ENCODE assay signal across 16 cellular contexts in the genomic region with DNA sequence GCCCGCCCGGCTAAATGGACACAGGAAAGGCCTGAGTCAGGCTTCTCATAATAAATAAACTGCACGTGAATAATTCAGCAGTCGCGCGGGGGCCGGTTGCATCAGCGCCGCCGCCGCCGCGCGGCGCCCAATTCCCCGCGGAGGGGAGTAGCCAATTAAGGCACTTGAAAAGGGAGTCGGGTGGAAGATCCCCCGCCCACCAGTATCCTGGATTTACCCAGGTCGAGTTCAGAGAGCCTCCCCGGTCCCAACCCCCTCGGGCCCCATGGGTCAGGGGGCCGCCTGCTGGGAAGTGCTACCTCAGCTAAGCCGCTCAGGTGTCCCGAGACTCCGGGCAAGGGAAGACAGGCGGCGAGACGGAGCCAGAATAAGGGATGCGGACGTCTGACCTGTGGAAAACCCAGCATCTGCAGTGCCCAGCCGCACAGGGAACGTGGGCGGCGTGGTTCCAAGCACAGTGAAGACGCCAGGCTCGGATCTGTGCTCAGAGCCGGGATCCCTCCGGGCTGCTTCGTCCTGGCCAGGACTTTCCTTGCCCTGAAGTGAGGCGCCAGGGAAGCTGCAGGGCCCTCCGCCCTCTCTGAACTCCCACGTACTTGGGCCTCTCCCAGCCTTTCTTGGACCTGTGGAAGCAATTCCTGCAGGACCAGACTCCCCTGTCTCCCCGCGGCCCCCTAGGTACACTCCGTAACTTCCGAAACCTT. TPM values are rescaled to one million over a fixed set of nuclear protein-coding genes. Genes with fewer than 3 reads are reported as not detected.
A peak's percentile ranks its signal among the peaks of the same experiment; 100 is the strongest.
DNase-seq lines count a peak whose midpoint lies in the region; ATAC-seq, FAIRE-seq and TF ChIP-seq lines count a peak whose summit lies in the region.
"Had no signal": no experiment of that assay in that cellular context is flagged by ENCODE, and none has a peak within 500 bp of the region (broad histone marks: within the 10 kb centered on the region; RNA-seq: fewer than 3 reads in every experiment).

No MANE protein-coding gene starts in this region.

- TF ChIP-seq CTCF in activated B cell treated with CpG ODN at 0.5 μM for 24 hours (IDR thresholded peaks at IDR 0.05): no peak

- H3K27me3 Mint-ChIP-seq in activated naive CD4-positive, alpha-beta T cell treated with anti-CD3 and anti-CD28 coated beads for 36 hours (ENCODE audit: low read depth): peaks cover 76% of the 10 kb centered on the region
- peaks cover 74% of the 10 kb centered on the region for H3K27me3 Mint-ChIP-seq in activated B cell treated with CpG ODN at 0.5 μM for 24 hours
- H3K27me3 Mint-ChIP-seq in stimulated activated naive B cell treated with anti-CD40 and anti-IgM and Interleukin-4, amounts not matched to agents 10 μg/mL and 1 μg/mL and 100 μg/mL, for 72 hours: peaks cover 84 to 92% of the 10 kb centered on the region in 2 donors

- no peak for ATAC-seq in activated B cell treated with CpG ODN at 0.5 μM for 24 hours (ENCODE audit: low read depth)
- no peak for ATAC-seq in stimulated activated naive B cell treated with anti-CD40 and anti-IgM and Interleukin-4, amounts not matched to agents 10 μg/mL and 1 μg/mL and 100 μg/mL, for 72 hours (replicated peaks)
- ATAC-seq: gastrocnemius medialis had no signal

- POLR2A ChIA-PET in activated B cell treated with CpG ODN at 0.5 μM for 24 hours (lab: Charles Lee): no interaction called here

- intact Hi-C loops in activated naive CD4-positive, alpha-beta T cell treated with anti-CD3 and anti-CD28 coated beads for 36 hours (cut with micrococcal nuclease): no loop called here
- intact Hi-C loops in activated B cell treated with CpG ODN at 0.5 μM for 24 hours (cut with micrococcal nuclease): loop anchor here (5.0 kb wide), 1 partner anchor 409 kb away; no protein-coding TSS in a partner anchor

- CTCF ChIA-PET in activated naive CD4-positive, alpha-beta T cell treated with anti-CD3 and anti-CD28 coated beads for 36 hours (lab: Charles Lee): interaction anchor here (0.6 to 8.8 kb wide), 3 partner anchors 21 to 184 kb away, joined by 3 to 75 read pairs (median 4); no protein-coding TSS in a partner anchor
- CTCF ChIA-PET in activated B cell treated with CpG ODN at 0.5 μM for 24 hours (lab: Charles Lee): no interaction called here

- H3K4me3 Mint-ChIP-seq in activated naive CD4-positive, alpha-beta T cell treated with anti-CD3 and anti-CD28 coated beads for 36 hours: peak overlapping the region; percentile 39
- H3K4me3 Mint-ChIP-seq in activated B cell treated with CpG ODN at 0.5 μM for 24 hours: peak overlapping the region; percentile 53
- peak overlapping the region; percentile 74 to 79 for H3K4me3 Mint-ChIP-seq in stimulated activated naive B cell treated with anti-CD40 and anti-IgM and Interleukin-4, amounts not matched to agents 10 μg/mL and 1 μg/mL and 100 μg/mL, for 72 hours

- no peaks in the 10 kb centered on the region for H3K9me3 Mint-ChIP-seq in activated naive CD4-positive, alpha-beta T cell treated with anti-CD3 and anti-CD28 coated beads for 36 hours
- H3K9me3 Mint-ChIP-seq in activated B cell treated with CpG ODN at 0.5 μM for 24 hours: no peaks in the 10 kb centered on the region
- no peaks in the 10 kb centered on the region for H3K9me3 Mint-ChIP-seq in stimulated activated naive B cell treated with anti-CD40 and anti-IgM and Interleukin-4, amounts not matched to agents 10 μg/mL and 1 μg/mL and 100 μg/mL, for 72 hours

- no peak for TF ChIP-seq POLR2A in H54 (IDR thresholded peaks at IDR 0.05; ENCODE audit: low read depth, low read length)

- no peak overlapping the region for H3K27ac Mint-ChIP-seq in activated naive CD4-positive, alpha-beta T cell treated with anti-CD3 and anti-CD28 coated beads for 36 hours
- H3K27ac Mint-ChIP-seq in activated B cell treated with CpG ODN at 0.5 μM for 24 hours: no peak overlapping the region
- H3K27ac Mint-ChIP-seq in stimulated activated naive B cell treated with anti-CD40 and anti-IgM and Interleukin-4, amounts not matched to agents 10 μg/mL and 1 μg/mL and 100 μg/mL, for 72 hours: peak overlapping the region; percentile 83

- peak overlapping the region; percentile 48 for H3K4me3 ChIP-seq in iPS-11a (ENCODE audit: low read depth, low read length)
- H3K4me3 ChIP-seq: gastrocnemius medialis, prostate gland had no signal

- no peak for DNase-seq in activated naive CD4-positive, alpha-beta T cell treated with anti-CD3 and anti-CD28 coated beads for 36 hours
- no peak for DNase-seq in activated naive CD4-positive, alpha-beta T cell treated with Interleukin-2 at 50 U/mL for 16 hours
- no peak for DNase-seq in activated B cell treated with CpG ODN at 0.5 μM for 24 hours
- no peak for DNase-seq in stimulated activated naive B cell treated with anti-CD40 and anti-IgM and Interleukin-4, amounts not matched to agents 10 μg/mL and 1 μg/mL and 100 μg/mL, for 72 hours
- no peak for DNase-seq in effector CD8-positive, alpha-beta T cell (lab: John Stamatoyannopoulos, UW)
- no peak for DNase-seq in H54 (ENCODE audit: insufficient read length, low spot score)
- DNase-seq in superior temporal gyrus (ENCODE audit: extremely low spot score): no peak
- DNase-seq: ACHN; activated CD4-positive, CD25-positive, alpha-beta regulatory T cell; cortex of kidney; gastrocnemius medialis; NCI-H69; SIG-M5; stimulated activated CD4-positive, alpha-beta T cell treated with anti-CD3 and anti-CD28 coated beads, Interleukin-4, amount 100 ng/mL, for 1 hour had no signal

- no peaks in the 10 kb centered on the region for H3K36me3 Mint-ChIP-seq in activated naive CD4-positive, alpha-beta T cell treated with anti-CD3 and anti-CD28 coated beads for 36 hours (ENCODE audit: low read depth)
- H3K36me3 Mint-ChIP-seq in activated B cell treated with CpG ODN at 0.5 μM for 24 hours (ENCODE audit: low read depth): no peaks in the 10 kb centered on the region
- peaks cover 6 to 7% of the 10 kb centered on the region in 2 donors for H3K36me3 Mint-ChIP-seq in stimulated activated naive B cell treated with anti-CD40 and anti-IgM and Interleukin-4, amounts not matched to agents 10 μg/mL and 1 μg/mL and 100 μg/mL, for 72 hours

- FAIRE-seq in H54 (lab: Jason Lieb, UNC): no peak

- H3K4me1 Mint-ChIP-seq in activated naive CD4-positive, alpha-beta T cell treated with anti-CD3 and anti-CD28 coated beads for 36 hours (ENCODE audit: low read depth): peaks cover 15% of the 10 kb centered on the region
- H3K4me1 Mint-ChIP-seq in activated B cell treated with CpG ODN at 0.5 μM for 24 hours: peaks cover 10% of the 10 kb centered on the region
- peaks cover 16 to 30% of the 10 kb centered on the region in 2 donors for H3K4me1 Mint-ChIP-seq in stimulated activated naive B cell treated with anti-CD40 and anti-IgM and Interleukin-4, amounts not matched to agents 10 μg/mL and 1 μg/mL and 100 μg/mL, for 72 hours

RNA-seq across cellular contexts. Expression of gene LBX1, which starts 7.3 kb away (rescaled TPM):
- total RNA-seq in activated naive CD4-positive, alpha-beta T cell treated with anti-CD3 and anti-CD28 coated beads for 36 hours: not detected
- not detected in 2 replicates for total RNA-seq in activated B cell treated with CpG ODN at 0.5 μM for 24 hours
- total RNA-seq: prostate gland had no signal
